ENCODE assay signal across 29 cellular contexts in the genomic region with DNA sequence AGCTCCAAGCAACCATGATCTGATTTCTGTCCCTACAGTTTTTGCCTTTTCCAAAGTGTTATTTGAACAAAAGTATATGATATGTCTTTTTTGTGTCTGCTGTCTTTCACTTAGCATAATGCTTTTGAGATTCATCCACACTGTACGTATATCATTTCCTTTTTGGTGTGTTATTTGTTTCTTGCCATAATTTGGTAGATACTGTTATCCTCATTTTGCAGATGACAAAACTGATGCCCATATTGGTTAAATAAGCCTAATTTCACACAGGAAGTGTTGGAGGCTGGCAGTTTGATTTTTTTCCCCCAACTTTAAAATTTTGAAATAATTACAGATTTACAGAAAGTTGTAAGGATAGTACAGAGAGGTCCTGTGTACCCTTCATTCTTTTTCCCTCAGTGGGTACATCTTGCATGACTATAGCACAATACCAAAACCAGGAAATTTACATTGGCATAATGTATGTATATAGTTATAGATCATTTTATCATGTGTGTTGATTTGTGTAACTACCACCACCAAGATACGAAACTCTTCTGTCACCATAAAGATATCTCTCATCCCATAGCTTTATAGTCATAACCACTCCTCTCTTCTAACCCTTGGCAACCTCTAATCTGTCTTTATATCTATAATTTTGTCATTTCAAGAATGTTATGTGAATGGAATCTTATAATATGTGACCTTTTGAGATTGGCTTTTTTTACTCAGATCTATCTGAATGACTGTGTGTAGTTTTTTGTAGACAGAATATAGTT. TPM values are rescaled to one million over a fixed set of nuclear protein-coding genes. Genes with fewer than 3 reads are reported as not detected.
DNase-seq lines count a peak whose midpoint lies in the region; ATAC-seq and TF ChIP-seq lines count a peak whose summit lies in the region.
"Had no signal": no experiment of that assay in that cellular context is flagged by ENCODE, and none has a peak within 500 bp of the region (broad histone marks: within the 10 kb centered on the region; RNA-seq: fewer than 3 reads in every experiment).

No MANE protein-coding gene starts in this region.

- no peak overlapping the region for H3K27ac ChIP-seq in tibial nerve
- H3K27ac ChIP-seq: BLaER1 treated with 17β-estradiol and CSF1 and Interleukin-3, amounts not matched to agents 10 nM and 100 nM; colonic mucosa; foreskin keratinocyte; heart right ventricle; upper lobe of left lung had no signal

- peak overlapping the region in 1 of 2 donors; percentile 70 for H3K4me3 Mint-ChIP-seq in activated T-cell treated with anti-CD3 and anti-CD28 coated beads, Interleukin-2, amount 50 U/mL, for 72 hours
- no peak overlapping the region for H3K4me3 Mint-ChIP-seq in T-cell
- peak overlapping the region; percentile 13 for H3K4me3 Mint-ChIP-seq in activated naive CD8-positive, alpha-beta T cell treated with anti-CD3 and anti-CD28 coated beads, Interleukin-2, amount 50 U/mL, for 24 hours
- H3K4me3 Mint-ChIP-seq: activated B cell treated with CpG ODN at 0.5 μM for 24 hours, GM23338 had no signal

- DNase-seq in activated T-cell treated with anti-CD3 and anti-CD28 coated beads, Interleukin-2, amount 50 U/mL, for 72 hours: no peak
- DNase-seq in activated T-cell treated with anti-CD3 and anti-CD28 coated beads, Interleukin-2, amount 50 U/mL, for 48 hours: no peak
- DNase-seq in T-cell: no peak
- no peak for DNase-seq in activated naive CD8-positive, alpha-beta T cell treated with anti-CD3 and anti-CD28 coated beads, Interleukin-2, amount 50 U/mL, for 24 hours
- no peak for DNase-seq in stimulated activated naive CD8-positive, alpha-beta T cell treated with anti-CD3 and anti-CD28 coated beads, Interleukin-15, Interleukin-2, amounts not matched to agents 100 U/mL and 50 U/mL, for 24 hours
- no peak for DNase-seq in tibial nerve (ENCODE audit: low spot score in 2 of 2)
- DNase-seq: activated B cell treated with CpG ODN at 0.5 μM for 24 hours; activated gamma-delta T cell; anterior cingulate cortex; colonic mucosa; EL; foreskin keratinocyte; heart right ventricle; KBM-7; left colon; MM.1S; NCI-H2029 treated with DMSO at 0.1 percent for 48 hours; NCI-H526; NK-92 treated with Interleukin-12 subunit alpha and Interleukin-12 subunit beta, amount 100 ng/mL, for 24 hours; PC-3; right cardiac atrium; stimulated activated CD4-positive, alpha-beta T cell treated with anti-CD3 and anti-CD28 coated beads, Interleukin-2, amount 100 ng/mL, for 24 hours; substantia nigra; upper lobe of left lung had no signal

- no peak for TF ChIP-seq EP300 in tibial nerve (IDR thresholded peaks at IDR 0.05)

- peak overlapping the region; percentile 92 for H3K27ac Mint-ChIP-seq in activated T-cell treated with anti-CD3 and anti-CD28 coated beads, Interleukin-2, amount 50 U/mL, for 72 hours
- peak overlapping the region; percentile 56 to 75 for H3K27ac Mint-ChIP-seq in T-cell
- H3K27ac Mint-ChIP-seq in activated naive CD8-positive, alpha-beta T cell treated with anti-CD3 and anti-CD28 coated beads, Interleukin-2, amount 50 U/mL, for 24 hours: peak overlapping the region; percentile 92
- H3K27ac Mint-ChIP-seq: activated B cell treated with CpG ODN at 0.5 μM for 24 hours, GM23338 had no signal

- CTCF ChIA-PET in T-cell (lab: Charles Lee): no interaction called here

- peaks cover 10 to 15% of the 10 kb centered on the region in 2 donors for H3K9me3 Mint-ChIP-seq in activated T-cell treated with anti-CD3 and anti-CD28 coated beads, Interleukin-2, amount 50 U/mL, for 72 hours
- H3K9me3 Mint-ChIP-seq in T-cell: peaks cover 0 to 14% (median 10%) of the 10 kb centered on the region in 3 donors
- peaks cover 32% of the 10 kb centered on the region for H3K9me3 Mint-ChIP-seq in activated naive CD8-positive, alpha-beta T cell treated with anti-CD3 and anti-CD28 coated beads, Interleukin-2, amount 50 U/mL, for 24 hours
- H3K9me3 Mint-ChIP-seq: GM23338 had no signal

- peaks cover 0 to 8% (median 0%) of the 10 kb centered on the region in 4 donors for H3K4me1 ChIP-seq in tibial nerve
- H3K4me1 ChIP-seq: colonic mucosa had no signal

- TF ChIP-seq CTCF in tibial nerve (IDR thresholded peaks at IDR 0.05): no peak

- peaks cover 0 to 26% (median 0%) of the 10 kb centered on the region in 4 donors for H3K9me3 ChIP-seq in tibial nerve
- H3K9me3 ChIP-seq: colonic mucosa had no signal

- H3K27me3 Mint-ChIP-seq in activated T-cell treated with anti-CD3 and anti-CD28 coated beads, Interleukin-2, amount 50 U/mL, for 72 hours (ENCODE audit: low read depth): no peaks in the 10 kb centered on the region
- no peaks in the 10 kb centered on the region for H3K27me3 Mint-ChIP-seq in T-cell
- no peaks in the 10 kb centered on the region for H3K27me3 Mint-ChIP-seq in activated naive CD8-positive, alpha-beta T cell treated with anti-CD3 and anti-CD28 coated beads, Interleukin-2, amount 50 U/mL, for 24 hours
- H3K27me3 Mint-ChIP-seq: activated B cell treated with CpG ODN at 0.5 μM for 24 hours had no signal

- H3K36me3 Mint-ChIP-seq in activated T-cell treated with anti-CD3 and anti-CD28 coated beads, Interleukin-2, amount 50 U/mL, for 72 hours (ENCODE audit: insufficient read depth in 2 of 2): peaks cover 23 to 58% of the 10 kb centered on the region in 2 donors
- peaks cover 66% of the 10 kb centered on the region for H3K36me3 Mint-ChIP-seq in T-cell
- peaks cover 64% of the 10 kb centered on the region for H3K36me3 Mint-ChIP-seq in activated naive CD8-positive, alpha-beta T cell treated with anti-CD3 and anti-CD28 coated beads, Interleukin-2, amount 50 U/mL, for 24 hours (ENCODE audit: low read depth)

- no peak overlapping the region for H3K4me3 ChIP-seq in tibial nerve
- H3K4me3 ChIP-seq: BLaER1 treated with 17β-estradiol and CSF1 and Interleukin-3, amounts not matched to agents 10 nM and 100 nM; colonic mucosa; GM23338; heart right ventricle; upper lobe of left lung had no signal

- POLR2A ChIA-PET in T-cell (lab: Charles Lee): interaction anchor here in 1 of 2 donors (0.5 kb wide), 1 partner anchor 107 kb away, joined by 5 read pairs; no protein-coding TSS in a partner anchor

- WGBS in tibial nerve, 2 donors: 91 to 94% methylated on average over 2 of the region's 2 CpGs

- H3K4me1 Mint-ChIP-seq in activated T-cell treated with anti-CD3 and anti-CD28 coated beads, Interleukin-2, amount 50 U/mL, for 72 hours (ENCODE audit: low read depth): peaks cover 79% of the 10 kb centered on the region
- H3K4me1 Mint-ChIP-seq in T-cell: peaks cover 73 to 82% (median 76%) of the 10 kb centered on the region in 3 donors
- peaks cover 77% of the 10 kb centered on the region for H3K4me1 Mint-ChIP-seq in activated naive CD8-positive, alpha-beta T cell treated with anti-CD3 and anti-CD28 coated beads, Interleukin-2, amount 50 U/mL, for 24 hours
- H3K4me1 Mint-ChIP-seq: GM23338 had no signal

- ATAC-seq in activated T-cell treated with anti-CD3 and anti-CD28 coated beads, Interleukin-2, amount 50 U/mL, for 72 hours (replicated peaks in 1 of 2): peak; percentile 98
- ATAC-seq in T-cell (replicated peaks in 1 of 4): no peak
- ATAC-seq in activated naive CD8-positive, alpha-beta T cell treated with anti-CD3 and anti-CD28 coated beads, Interleukin-2, amount 50 U/mL, for 24 hours: peak; percentile 98
- ATAC-seq in stimulated activated naive CD8-positive, alpha-beta T cell treated with anti-CD3 and anti-CD28 coated beads, Interleukin-15, Interleukin-2, amounts not matched to agents 100 U/mL and 50 U/mL, for 24 hours: peak; percentile 96
- ATAC-seq in GM18861 (IDR thresholded peaks at IDR 0.05; ENCODE audit: unreplicated experiment): no peak
- ATAC-seq: esophagus mucosa, foreskin keratinocyte, GM23338, heart right ventricle, left colon, PC-3, right cardiac atrium, Right ventricle myocardium inferior had no signal

- no peaks in the 10 kb centered on the region for H3K27me3 ChIP-seq in tibial nerve
- H3K27me3 ChIP-seq: BLaER1 treated with 17β-estradiol and CSF1 and Interleukin-3, amounts not matched to agents 10 nM and 100 nM; colonic mucosa; foreskin keratinocyte; heart right ventricle; upper lobe of left lung had no signal

- H3K36me3 ChIP-seq in tibial nerve: peaks cover 0 to 57% (median 0%) of the 10 kb centered on the region in 3 donors
- H3K36me3 ChIP-seq: colonic mucosa had no signal

- no peak for TF ChIP-seq POLR2A in tibial nerve (IDR thresholded peaks at IDR 0.05)

RNA-seq across cellular contexts. Expression of gene RASA2, which starts 55.6 kb away (rescaled TPM):
- total RNA-seq in activated T-cell treated with anti-CD3 and anti-CD28 coated beads, Interleukin-2, amount 50 U/mL, for 72 hours: 10 to 100 TPM; 34.4 to 37.3 TPM
- total RNA-seq in T-cell: 10 to 100 TPM; 52.7 to 80.0 (median 62.6) TPM
- total RNA-seq in tibial nerve: 10 to 100 TPM; 19.6 to 46.8 (median 37.2) TPM

Comparison
In these comparisons a context has a peak if more than half of its experiments do, and no peak if none do; other contexts are left out.
1. ATAC-seq: peak in activated T-cell treated with anti-CD3 and anti-CD28 coated beads, Interleukin-2, amount 50 U/mL, for 72 hours (2 of 2), activated naive CD8-positive, alpha-beta T cell treated with anti-CD3 and anti-CD28 coated beads, Interleukin-2, amount 50 U/mL, for 24 hours (single experiment) and stimulated activated naive CD8-positive, alpha-beta T cell treated with anti-CD3 and anti-CD28 coated beads, Interleukin-15, Interleukin-2, amounts not matched to agents 100 U/mL and 50 U/mL, for 24 hours (single experiment); none in T-cell (0 of 4) and GM18861 (single experiment).
2. Peak in every context shown above with its lines, with median percentiles within 50 percentile points of each other: H3K27ac Mint-ChIP-seq.